8 cellular contexts compared by ENCODE assay signal in genomic region chr3:184362668-184363540, GRCh38. TPM values are rescaled to one million over a fixed set of nuclear protein-coding genes. Genes with fewer than 3 reads are reported as not detected.
DNase-seq lines count a peak whose midpoint lies in the region; ATAC-seq and TF ChIP-seq lines count a peak whose summit lies in the region.

No MANE protein-coding gene starts in this region.

- peak; percentile 68 for TF ChIP-seq CTCF in IMR-90 (conservative IDR thresholded peaks at IDR 0.05; ENCODE audit: low read depth, low read length)
- TF ChIP-seq CTCF in OCI-LY7 (conservative IDR thresholded peaks at IDR 0.05; ENCODE audit: low read length): peak; percentile 76
- peak; percentile 47 for TF ChIP-seq CTCF in epithelial cell of proximal tubule (conservative IDR thresholded peaks at IDR 0.05; ENCODE audit: low read depth, low read length)

- H2AK9ac ChIP-seq in IMR-90 (replicated peaks; ENCODE audit: low read depth, low read length, poor library complexity): peak overlapping the region; percentile 96

- H3K79me1 ChIP-seq in IMR-90 (ENCODE audit: low read depth in 1 of 2, low read length in 2 of 2): peaks cover 8 to 49% of the 10 kb centered on the region in 2 experiments

- H4K20me1 ChIP-seq in IMR-90 (ENCODE audit: insufficient read depth, low read length) (peaks cover 11% of the 10 kb centered on the region), OCI-LY7 (ENCODE audit: insufficient read depth, low read length) (no peaks in the 10 kb centered on the region; the same call in 1 of the 2 replicates)

- no peaks in the 10 kb centered on the region for H3K9me2 ChIP-seq in OCI-LY7 (ENCODE audit: insufficient read depth, low read length)

- H3K4me2 ChIP-seq in IMR-90 (ENCODE audit: low read depth, low read length) (peak overlapping the region; percentile 95), OCI-LY7 (ENCODE audit: low read length) (peak overlapping the region; percentile 84)

- H3K18ac ChIP-seq in IMR-90 (ENCODE audit: low read depth, low read length): peak overlapping the region; percentile 61; the same call in 1 of the 2 replicates

- in situ Hi-C loops in IMR-90 (cut with MboI; ENCODE audit: low sequenced_read_pairs): no loop called here

- peak overlapping the region; percentile 65 for H4K5ac ChIP-seq in IMR-90 (ENCODE audit: low read depth, low read length)

- dilution Hi-C loops in IMR-90 (cut with HindIII; ENCODE audit: low sequenced_read_pairs, unreplicated experiment): loop anchor here (25.0 kb wide), 1 partner anchor 174 kb away; no protein-coding TSS in a partner anchor

- TF ChIP-seq POLR2A in IMR-90 (IDR thresholded peaks at IDR 0.05; ENCODE audit: low read depth, low read length): peak; percentile 74

- peak overlapping the region; percentile 90 for H3K4ac ChIP-seq in IMR-90 (ENCODE audit: low read depth, low read length)

- POLR2A ChIA-PET in IMR-90 (lab: Charles Lee; ENCODE audit: unreplicated experiment) (interaction anchor here (0.6 kb wide), 1 partner anchor 538 kb away, joined by 7 read pairs; no protein-coding TSS in a partner anchor), OCI-LY7 (lab: Charles Lee) (interaction anchor here (0.6 kb wide), 3 partner anchors 47 to 1960 kb away, joined by 3 to 5 read pairs (median 4); no protein-coding TSS in a partner anchor)

- no peaks in the 10 kb centered on the region for H3K27me3 ChIP-seq in IMR-90 (ENCODE audit: control insufficient read depth, insufficient read depth, low read length)
- H3K27me3 ChIP-seq in mucosa of rectum (ENCODE audit: control insufficient read depth in 2 of 2, insufficient read depth in 2 of 2, low read length in 2 of 2): no peaks in the 10 kb centered on the region

- peak overlapping the region; percentile 93 for H2BK5ac ChIP-seq in IMR-90 (ENCODE audit: low read depth, low read length, poor library complexity, severe bottlenecking)

- peak overlapping the region; percentile 89 for H3K9ac ChIP-seq in IMR-90 (ENCODE audit: low read depth, low read length)
- peak overlapping the region; percentile 94 to 98 for H3K9ac ChIP-seq in mucosa of rectum (ENCODE audit: low read depth in 1 of 2, low read length in 2 of 2)

- 0% methylated on average over 36 of the region's 67 CpGs; no CpG with 5 or more reads in 1 of the 2 experiments for WGBS in IMR-90 (ENCODE audit: extremely low coverage in 2 of 2, insufficient read length in 1 of 2), 2 experiments

- H3K9me3 ChIP-seq in IMR-90 (ENCODE audit: control insufficient read depth, insufficient read depth, low read length) (no peaks in the 10 kb centered on the region), OCI-LY7 (ENCODE audit: low read length) (no peaks in the 10 kb centered on the region), mucosa of rectum (ENCODE audit: control insufficient read depth in 2 of 2, low read length in 2 of 2) (no peaks in the 10 kb centered on the region)

- peak overlapping the region; percentile 25; the same call in 1 of the 2 replicates for H2BK120ac ChIP-seq in IMR-90 (ENCODE audit: low read depth, low read length)

- H2BK15ac ChIP-seq in IMR-90 (ENCODE audit: low read depth, low read length): no peak overlapping the region; the same call in 2 of the 3 replicates

- CTCF ChIA-PET in IMR-90 (lab: Yijun Ruan, JAX) (interaction anchor here (1.0 to 1.1 kb wide), 2 partner anchors 9 kb away, joined by 6 to 11 read pairs; no protein-coding TSS in a partner anchor), OCI-LY7 (lab: Charles Lee; ENCODE audit: unreplicated experiment) (interaction anchor here (0.5 to 0.6 kb wide), 2 partner anchors 9 to 446 kb away, joined by 3 read pairs; no protein-coding TSS in a partner anchor)

- H4K91ac ChIP-seq in IMR-90 (ENCODE audit: insufficient read depth, low read depth, low read length): peak overlapping the region; percentile 46

- peak overlapping the region; percentile 56 for H3K4me3 ChIP-seq in IMR-90 (ENCODE audit: insufficient read depth, low read depth, low read length)
- H3K4me3 ChIP-seq in OCI-LY7 (ENCODE audit: low read depth, low read length, poor library complexity, severe bottlenecking): peak overlapping the region; percentile 97
- H3K4me3 ChIP-seq in epithelial cell of proximal tubule (ENCODE audit: low read depth, low read length): peak overlapping the region; percentile 89
- peak overlapping the region; percentile 87 to 89 for H3K4me3 ChIP-seq in mucosa of rectum (ENCODE audit: low read length in 2 of 2)

- peaks cover 19% of the 10 kb centered on the region; the same call in 1 of the 2 replicates for H3K79me2 ChIP-seq in OCI-LY7 (ENCODE audit: insufficient read depth, low read depth, low read length)

- ATAC-seq in GM21528 (IDR thresholded peaks at IDR 0.05; ENCODE audit: low FRiP score, unreplicated experiment) (peak; percentile 86), IMR-90 (ENCODE audit: low read depth) (peak; percentile 64)

- H4K8ac ChIP-seq in IMR-90 (ENCODE audit: low read depth in 2 of 2, low read length in 2 of 2): peak overlapping the region; percentile 7 to 80; a peak in 3 of 4 replicates

- TF ChIP-seq RAD21 in IMR-90 (IDR thresholded peaks at IDR 0.05; ENCODE audit: low read length): peak; percentile 28; the same call in 1 of the 2 replicates

- H3K56ac ChIP-seq in IMR-90 (ENCODE audit: extremely low read depth, insufficient read depth, low read length): peak overlapping the region; percentile 81

- H2AK5ac ChIP-seq in IMR-90 (ENCODE audit: low read depth, low read length): peak overlapping the region; percentile 85

- DNase-seq in DMS153 (lab: John Stamatoyannopoulos, UW) (peak; percentile 98), IMR-90 (peak; percentile 97), OCI-LY7 (ENCODE audit: low spot score) (peak; percentile 99), activated T-cell treated with anti-CD3 and anti-CD28 coated beads for 48 hours (ENCODE audit: low read depth) (peak; percentile 93), epithelial cell of proximal tubule (ENCODE audit: low read depth) (peak; percentile 80)
- peak; percentile 98 for DNase-seq in stimulated activated CD8-positive, alpha-beta memory T cell treated with anti-CD3 and anti-CD28 coated beads, Interleukin-4, amount 100 ng/mL, for 48 hours

- peak overlapping the region; percentile 92 for H2AFZ ChIP-seq in IMR-90 (replicated peaks; ENCODE audit: low read length, poor library complexity)
- peak overlapping the region; percentile 94 for H2AFZ ChIP-seq in OCI-LY7 (ENCODE audit: low read length)

- no peak overlapping the region for H2BK20ac ChIP-seq in IMR-90 (ENCODE audit: low read depth, low read length)

- BruUV-seq in IMR-90 (replicated peaks; lab: Mats Ljungman, UMichigan): TSS peak; percentile 30
- no TSS peak for BruUV-seq in OCI-LY7 (replicated peaks; lab: Mats Ljungman, UMichigan)

- peak overlapping the region; percentile 91 for H3K23ac ChIP-seq in IMR-90 (ENCODE audit: low read depth, low read length)

- H3K27ac ChIP-seq in IMR-90 (ENCODE audit: insufficient read depth, low read length) (peak overlapping the region; percentile 95), OCI-LY7 (ENCODE audit: low read depth, low read length, poor library complexity, severe bottlenecking) (peak overlapping the region; percentile 55), mucosa of rectum (ENCODE audit: low read depth in 2 of 2, low read length in 2 of 2) (peak overlapping the region; percentile 97 to 99)

- peak overlapping the region; percentile 94 for H3K14ac ChIP-seq in IMR-90 (replicated peaks; ENCODE audit: low read depth, low read length)

- H3K36me3 ChIP-seq in IMR-90 (ENCODE audit: control insufficient read depth, insufficient read depth, low read length) (peaks cover 10% of the 10 kb centered on the region), OCI-LY7 (ENCODE audit: insufficient read depth, low read length) (peaks cover 29% of the 10 kb centered on the region), mucosa of rectum (ENCODE audit: control insufficient read depth in 2 of 2, insufficient read depth in 2 of 2, low read length in 2 of 2) (peaks cover 18 to 27% of the 10 kb centered on the region in 2 donors)

- H3K4me1 ChIP-seq in IMR-90 (ENCODE audit: control insufficient read depth, insufficient read depth, low read length) (peaks cover 7% of the 10 kb centered on the region), OCI-LY7 (ENCODE audit: insufficient read depth, low read length, poor library complexity, severe bottlenecking) (peaks cover 23% of the 10 kb centered on the region), mucosa of rectum (ENCODE audit: control insufficient read depth in 2 of 2, insufficient read depth in 2 of 2, low read length in 2 of 2) (peaks cover 20 to 27% of the 10 kb centered on the region in 2 donors)

- peaks cover 10% of the 10 kb centered on the region; the same call in 1 of the 2 replicates for H3K9me1 ChIP-seq in IMR-90 (ENCODE audit: insufficient read depth, low read length)

- intact Hi-C loops in IMR-90 (cut with micrococcal nuclease): loop anchor here (2.0 kb wide), 1 partner anchor 48 kb away; the partner anchor contains the start of gene EIF4G1
- intact Hi-C loops in OCI-LY7 (cut with micrococcal nuclease; ENCODE audit: unreplicated experiment): loop anchor here (1.0 to 5.0 kb wide), 5 partner anchors 49 to 936 kb away; partner anchors contain the start of genes ALG3, EEF1AKMT4, EIF2B5 and EIF4G1

RNA-seq across cellular contexts. Expression of gene POLR2H, which starts 1.4 kb away (rescaled TPM):
- total RNA-seq in IMR-90 (2012; rRNA removed) (47.7 and 132 TPM in 2 replicates), OCI-LY7 (2022) (73.0 and 80.1 TPM in 2 replicates), epithelial cell of proximal tubule (123 and 182 TPM in 2 replicates)
- polyA plus RNA-seq in IMR-90 (2012; rRNA removed): 103 and 130 TPM in 2 replicates
- polyA plus RNA-seq in IMR-90 (2012; cell fraction: cytosol; rRNA removed): 60.8 and 128 TPM in 2 replicates
- 131 and 372 TPM in 2 replicates for polyA plus RNA-seq in IMR-90 (2012; cell fraction: nucleus; rRNA removed; ENCODE audit: low replicate concordance)
- 62.5 and 85.8 TPM in 2 replicates for total RNA-seq in OCI-LY7 (2014; rRNA removed; shearing (Covaris generic))

RNA-seq across cellular contexts. Expression of gene CLCN2, which starts 1.5 kb away (rescaled TPM):
- total RNA-seq in IMR-90 (2012; rRNA removed) (1.9 and 2.9 TPM in 2 replicates), OCI-LY7 (2022) (14.2 and 15.0 TPM in 2 replicates), epithelial cell of proximal tubule (4.2 and 5.2 TPM in 2 replicates)
- 5.7 and 5.8 TPM in 2 replicates for polyA plus RNA-seq in IMR-90 (2012; rRNA removed)
- 2.4 and 3.5 TPM in 2 replicates for polyA plus RNA-seq in IMR-90 (2012; cell fraction: cytosol; rRNA removed)
- polyA plus RNA-seq in IMR-90 (2012; cell fraction: nucleus; rRNA removed; ENCODE audit: low replicate concordance): 20.0 and 46.7 TPM in 2 replicates
- 4.2 and 8.5 TPM in 2 replicates for total RNA-seq in OCI-LY7 (2014; rRNA removed; shearing (Covaris generic))

RNA-seq across cellular contexts. Expression of gene THPO, which starts 15.1 kb away (rescaled TPM):
- total RNA-seq in IMR-90 (2012; rRNA removed): not detected in 2 replicates
- not detected in 2 replicates for polyA plus RNA-seq in IMR-90 (2012; rRNA removed)
- not detected in 2 replicates for polyA plus RNA-seq in IMR-90 (2012; cell fraction: cytosol; rRNA removed)
- 0.08 TPM in 1 of 2 replicates, not detected in the other for polyA plus RNA-seq in IMR-90 (2012; cell fraction: nucleus; rRNA removed; ENCODE audit: low replicate concordance)
- not detected in 2 replicates for total RNA-seq in OCI-LY7 (2014; rRNA removed; shearing (Covaris generic))
- total RNA-seq in OCI-LY7 (2022): not detected in 2 replicates
- total RNA-seq in epithelial cell of proximal tubule: not detected in 2 replicates

RNA-seq across cellular contexts. Expression of gene CHRD, which starts 16.9 kb away (rescaled TPM):
- total RNA-seq in IMR-90 (2012; rRNA removed) (under 0.01 TPM in 1 of 2 replicates, not detected in the other), OCI-LY7 (2022) (0.07 TPM in 1 of 2 replicates, not detected in the other), epithelial cell of proximal tubule (not detected in 2 replicates)
- polyA plus RNA-seq in IMR-90 (2012; rRNA removed): 0.09 TPM in 2 replicates
- 0.03 and 0.10 TPM in 2 replicates for polyA plus RNA-seq in IMR-90 (2012; cell fraction: cytosol; rRNA removed)
- polyA plus RNA-seq in IMR-90 (2012; cell fraction: nucleus; rRNA removed; ENCODE audit: low replicate concordance): 0.29 and 0.88 TPM in 2 replicates
- total RNA-seq in OCI-LY7 (2014; rRNA removed; shearing (Covaris generic)): 0.16 TPM in 1 of 2 replicates, not detected in the other

RNA-seq across cellular contexts. Expression of gene FAM131A, which starts 25.5 kb away (rescaled TPM):
- total RNA-seq in IMR-90 (2012; rRNA removed): 9.7 and 10.8 TPM in 2 replicates
- 16.5 and 19.5 TPM in 2 replicates for polyA plus RNA-seq in IMR-90 (2012; rRNA removed)
- polyA plus RNA-seq in IMR-90 (2012; cell fraction: cytosol; rRNA removed): 28.8 and 38.6 TPM in 2 replicates
- 32.2 and 40.8 TPM in 2 replicates for polyA plus RNA-seq in IMR-90 (2012; cell fraction: nucleus; rRNA removed; ENCODE audit: low replicate concordance)
- 3.8 and 5.2 TPM in 2 replicates for total RNA-seq in OCI-LY7 (2014; rRNA removed; shearing (Covaris generic))
- 3.7 and 4.2 TPM in 2 replicates for total RNA-seq in OCI-LY7 (2022)
- total RNA-seq in epithelial cell of proximal tubule: 21.3 and 22.7 TPM in 2 replicates

Comparison
In these comparisons a context has a peak if more than half of its experiments do, and no peak if none do; other contexts are left out.
1. Peak in every context shown above with its lines: DNase-seq, ATAC-seq, H3K4me3 ChIP-seq and H3K27ac ChIP-seq.